Comparison of ENCODE assay signal across 8 cellular contexts in the genomic region with DNA sequence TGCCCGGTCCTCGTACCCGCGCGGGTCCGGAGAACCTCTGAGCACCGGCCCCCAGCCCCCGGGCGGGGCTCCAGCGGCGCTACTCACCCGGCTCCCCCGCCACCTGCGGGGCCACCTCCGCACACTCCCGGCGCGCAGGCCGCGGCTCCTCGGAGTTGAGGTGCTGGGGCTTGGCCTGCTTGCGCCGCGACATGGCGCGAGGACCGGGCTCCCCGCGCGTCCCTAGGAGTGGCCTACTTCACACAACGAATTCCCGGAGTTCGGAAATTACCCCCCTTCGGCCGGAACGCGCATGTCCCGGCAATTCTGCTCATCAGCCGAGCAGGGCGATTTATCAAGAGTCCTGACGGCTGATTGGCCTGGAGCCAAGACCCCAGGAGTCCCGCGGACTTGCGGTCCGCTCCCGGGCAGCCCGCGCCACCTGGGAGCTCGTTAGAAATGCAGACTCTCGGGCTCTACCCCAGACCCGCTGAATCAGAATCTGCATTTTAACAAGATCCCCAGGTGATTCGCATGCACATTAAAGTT.
A peak's percentile ranks its signal among the peaks of the same experiment; 100 is the strongest.
DNase-seq lines count a peak whose midpoint lies in the region; ATAC-seq and TF ChIP-seq lines count a peak whose summit lies in the region.

No MANE protein-coding gene starts in this region.

- 0 to 2% methylated on average over 8 to 52 of the region's 52 CpGs for WGBS in endodermal cell (ENCODE audit: insufficient coverage in 1 of 2, insufficient read length in 1 of 2), 2 experiments

- POLR2A ChIA-PET in Caco-2 (lab: Charles Lee) = no interaction called here
- POLR2A ChIA-PET in CD4-positive, alpha-beta memory T cell (lab: Charles Lee; ENCODE audit: partially characterized antibody) = no interaction called here

- H3K4me3 Mint-ChIP-seq in Caco-2 (ENCODE audit: unreplicated experiment) (peak overlapping the region; percentile 65), endodermal cell (peak overlapping the region; percentile 65)
- H3K4me3 Mint-ChIP-seq in CD4-positive, alpha-beta memory T cell = peak overlapping the region in 4 of 8 donors; percentile 42 to 73 (median 52)

- H3K27me3 Mint-ChIP-seq in Caco-2 (ENCODE audit: insufficient read depth, unreplicated experiment) (no peaks in the 10 kb centered on the region), endodermal cell (ENCODE audit: insufficient read depth) (peaks cover 66% of the 10 kb centered on the region)
- peaks cover 24 to 25% of the 10 kb centered on the region in 2 donors for H3K27me3 Mint-ChIP-seq in CD4-positive, alpha-beta memory T cell

- no peaks in the 10 kb centered on the region for H3K4me1 Mint-ChIP-seq in Caco-2 (ENCODE audit: low read depth, unreplicated experiment)
- H3K4me1 Mint-ChIP-seq in endodermal cell = peaks cover 23% of the 10 kb centered on the region
- H3K4me1 Mint-ChIP-seq in CD4-positive, alpha-beta memory T cell = peaks cover 2 to 23% (median 16%) of the 10 kb centered on the region in 4 donors

- peak overlapping the region; percentile 28 for H3K4me3 ChIP-seq in Caco-2 (ENCODE audit: low read depth, low read length)
- H3K4me3 ChIP-seq in endodermal cell (ENCODE audit: low read length) = peak overlapping the region; percentile 83
- H3K4me3 ChIP-seq in mucosa of stomach (ENCODE audit: low read length) = peak overlapping the region; percentile 19
- no peak overlapping the region for H3K4me3 ChIP-seq in CD4-positive, alpha-beta memory T cell (ENCODE audit: low read length in 2 of 2)

- no peaks in the 10 kb centered on the region for H3K9me3 Mint-ChIP-seq in Caco-2 (ENCODE audit: unreplicated experiment)
- H3K9me3 Mint-ChIP-seq in endodermal cell = no peaks in the 10 kb centered on the region
- no peaks in the 10 kb centered on the region for H3K9me3 Mint-ChIP-seq in CD4-positive, alpha-beta memory T cell

- CTCF ChIA-PET in Caco-2 (lab: Charles Lee) = no interaction called here
- CTCF ChIA-PET in CD4-positive, alpha-beta memory T cell (lab: Charles Lee; ENCODE audit: partially characterized antibody) = no interaction called here

- no TSS peak for BruUV-seq in Caco-2 (replicated peaks; lab: Mats Ljungman, UMichigan)

- H3K27ac ChIP-seq in endodermal cell (ENCODE audit: low read depth, low read length) = no peak overlapping the region
- H3K27ac ChIP-seq in CD4-positive, alpha-beta memory T cell (ENCODE audit: low read depth, low read length) = no peak overlapping the region

- H3K9ac ChIP-seq in endodermal cell (ENCODE audit: extremely low read depth, low read length, poor library complexity, severe bottlenecking) (peak overlapping the region; percentile 3), mucosa of stomach (ENCODE audit: low read length) (no peak overlapping the region)

- H3K36me3 Mint-ChIP-seq in Caco-2 (ENCODE audit: insufficient read depth, unreplicated experiment) (no peaks in the 10 kb centered on the region), endodermal cell (ENCODE audit: low read depth) (no peaks in the 10 kb centered on the region)
- peaks cover 0 to 3% of the 10 kb centered on the region in 2 donors for H3K36me3 Mint-ChIP-seq in CD4-positive, alpha-beta memory T cell

- ATAC-seq in HG02623 (IDR thresholded peaks at IDR 0.05; ENCODE audit: unreplicated experiment) = no peak
- ATAC-seq in GM19452 (IDR thresholded peaks at IDR 0.05; ENCODE audit: unreplicated experiment) = no peak

- H3K36me3 ChIP-seq in Caco-2 (ENCODE audit: control insufficient read depth, insufficient read depth, low read length) (no peaks in the 10 kb centered on the region), endodermal cell (ENCODE audit: control insufficient read depth, insufficient read depth, low read length) (no peaks in the 10 kb centered on the region), mucosa of stomach (ENCODE audit: control insufficient read depth, insufficient read depth, low read length) (no peaks in the 10 kb centered on the region)
- H3K36me3 ChIP-seq in CD4-positive, alpha-beta memory T cell (ENCODE audit: insufficient read depth, low read length) = no peaks in the 10 kb centered on the region

- DNase-seq in Caco-2 (peak in 1 of 2 experiments; percentile 31), NCI-H524 (lab: John Stamatoyannopoulos, UW) (peak; percentile 32 to 80), endodermal cell (peak; percentile 89), activated gamma-delta T cell (lab: John Stamatoyannopoulos, UW) (no peak)
- DNase-seq in CD4-positive, alpha-beta memory T cell = no peak

- intact Hi-C loops in Caco-2 (cut with micrococcal nuclease; ENCODE audit: unreplicated experiment) = no loop called here
- intact Hi-C loops in CD4-positive, alpha-beta memory T cell (cut with micrococcal nuclease) = no loop called here

- TF ChIP-seq CTCF in Caco-2 (IDR thresholded peaks at IDR 0.05; ENCODE audit: insufficient read depth in 1 of 2, low read depth in 1 of 2, low read length in 1 of 2, severe bottlenecking in 1 of 2, unreplicated experiment in 1 of 2) (no peak), endodermal cell (conservative IDR thresholded peaks at IDR 0.05) (no peak)

- H3K27me3 ChIP-seq in Caco-2 (replicated peaks; ENCODE audit: control insufficient read depth, insufficient read depth, low read length) = no peaks in the 10 kb centered on the region
- peaks cover 69% of the 10 kb centered on the region for H3K27me3 ChIP-seq in endodermal cell (ENCODE audit: control insufficient read depth, insufficient read depth, low read length, poor library complexity, severe bottlenecking)
- peaks cover 37% of the 10 kb centered on the region for H3K27me3 ChIP-seq in mucosa of stomach (ENCODE audit: control insufficient read depth, insufficient read depth, low read length)
- H3K27me3 ChIP-seq in CD4-positive, alpha-beta memory T cell (ENCODE audit: insufficient read depth, low read length) = peaks cover 19% of the 10 kb centered on the region

- no peak overlapping the region for H3K27ac Mint-ChIP-seq in Caco-2 (ENCODE audit: unreplicated experiment)
- H3K27ac Mint-ChIP-seq in endodermal cell = no peak overlapping the region
- H3K27ac Mint-ChIP-seq in CD4-positive, alpha-beta memory T cell = no peak overlapping the region

- H3K9me3 ChIP-seq in Caco-2 (peaks cover 12% of the 10 kb centered on the region), endodermal cell (ENCODE audit: control insufficient read depth, low read length) (no peaks in the 10 kb centered on the region), mucosa of stomach (ENCODE audit: control insufficient read depth, low read length) (no peaks in the 10 kb centered on the region)
- H3K9me3 ChIP-seq in CD4-positive, alpha-beta memory T cell (ENCODE audit: control insufficient read depth in 1 of 2, low read length in 2 of 2) = no peaks in the 10 kb centered on the region

- H3K4me1 ChIP-seq in Caco-2 = no peaks in the 10 kb centered on the region
- no peaks in the 10 kb centered on the region for H3K4me1 ChIP-seq in endodermal cell (ENCODE audit: control insufficient read depth, insufficient read depth, low read length)
- peaks cover 23% of the 10 kb centered on the region for H3K4me1 ChIP-seq in mucosa of stomach (ENCODE audit: control insufficient read depth, insufficient read depth, low read length)
- peaks cover 29% of the 10 kb centered on the region for H3K4me1 ChIP-seq in CD4-positive, alpha-beta memory T cell (ENCODE audit: insufficient read depth, low read length)

Comparison
In these comparisons a context has a peak if more than half of its experiments do, and no peak if none do; other contexts are left out.
1. DNase-seq: peak in NCI-H524 (2 of 2) and endodermal cell (single experiment); none in CD4-positive, alpha-beta memory T cell (0 of 5) and activated gamma-delta T cell (single experiment).
2. H3K4me3 ChIP-seq: peak in Caco-2 (single experiment), endodermal cell (single experiment) and mucosa of stomach (single experiment); none in CD4-positive, alpha-beta memory T cell (0 of 2).